Comparison of ENCODE assay signal across 24 cellular contexts in the genomic region with DNA sequence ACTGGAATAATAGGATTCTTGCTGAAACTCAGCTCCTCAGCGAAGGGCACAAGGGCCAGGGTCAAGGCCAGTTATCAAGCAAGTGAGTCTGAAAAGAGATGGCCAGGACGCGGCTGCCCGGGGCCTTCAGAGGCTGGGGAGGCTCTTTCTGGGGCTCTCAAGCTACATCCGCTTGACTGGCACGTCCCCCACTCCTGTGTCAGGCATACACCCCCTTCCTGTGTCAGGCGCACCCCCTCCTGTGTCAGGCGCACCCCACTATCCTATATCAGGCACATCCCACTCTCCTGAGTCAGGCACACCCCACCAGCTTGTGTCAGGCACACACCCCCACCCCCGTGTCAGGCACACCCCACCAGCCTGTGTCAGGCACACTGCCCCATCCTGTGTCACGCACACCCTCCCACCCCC.
"Had no signal": no experiment of that assay in that cellular context is flagged by ENCODE, and none has a peak within 500 bp of the region (broad histone marks: within the 10 kb centered on the region; RNA-seq: fewer than 3 reads in every experiment).

No MANE protein-coding gene starts in this region.

- H3K4me3 ChIP-seq: gastroesophageal sphincter, heart right ventricle, left ventricle myocardium inferior, ovary, psoas muscle had no signal

- FAIRE-seq: bronchial epithelial cell, small intestine had no signal

- H3K9me3 ChIP-seq: gastroesophageal sphincter, left ventricle myocardium inferior, neutrophil, ovary, psoas muscle had no signal

- H3K27ac ChIP-seq: epithelial cell of prostate, heart right ventricle, left ventricle myocardium inferior, neutrophil, ovary, psoas muscle had no signal

- H3K27me3 ChIP-seq: neutrophil, ovary had no signal

- H3K4me1 ChIP-seq: gastroesophageal sphincter, psoas muscle had no signal

- DNase-seq: activated CD4-positive, alpha-beta memory T cell treated with anti-CD3 and anti-CD28 coated beads, Interleukin-2, amount 10 ng/mL, durations not matched to agents 7 days and 5 days; activated CD4-positive, alpha-beta T cell treated with anti-CD3 and anti-CD28 coated beads, Interleukin-2, amount 10 ng/mL, durations not matched to agents 24 days and 14 days; activated gamma-delta T cell; activated T-cell treated with anti-CD3 and anti-CD28 coated beads, Interleukin-2, amount 50 U/mL, for 72 hours; amniotic stem cell; cerebellar nuclear complex; heart right ventricle; immature natural killer cell; kidney glomerular epithelial cell; left ventricle myocardium inferior; midbrain; psoas muscle; right cardiac atrium; small intestine; stimulated activated CD4-positive, alpha-beta T cell treated with anti-CD3 and anti-CD28 coated beads, Interleukin-15, amount 100 ng/mL, for 24 hours; stimulated activated naive B cell treated with anti-CD40 and anti-IgM and Interleukin-4, amounts not matched to agents 10 μg/mL and 1 μg/mL and 100 μg/mL, for 72 hours; T1000 had no signal

- H3K27ac Mint-ChIP-seq: activated CD4-positive, alpha-beta memory T cell treated with anti-CD3 and anti-CD28 coated beads, Interleukin-2, amount 10 ng/mL, durations not matched to agents 7 days and 5 days; activated CD4-positive, alpha-beta T cell treated with anti-CD3 and anti-CD28 coated beads, Interleukin-2, amount 10 ng/mL, durations not matched to agents 24 days and 14 days; activated naive CD8-positive, alpha-beta T cell; activated T-cell treated with anti-CD3 and anti-CD28 coated beads, Interleukin-2, amount 50 U/mL, for 72 hours; immature natural killer cell; nephron; stimulated activated naive B cell treated with anti-CD40 and anti-IgM and Interleukin-4, amounts not matched to agents 10 μg/mL and 1 μg/mL and 100 μg/mL, for 72 hours had no signal

- H3K27me3 Mint-ChIP-seq: activated CD4-positive, alpha-beta memory T cell treated with anti-CD3 and anti-CD28 coated beads, Interleukin-2, amount 10 ng/mL, durations not matched to agents 7 days and 5 days; activated naive CD8-positive, alpha-beta T cell had no signal

- H3K9me3 Mint-ChIP-seq: immature natural killer cell; stimulated activated naive B cell treated with anti-CD40 and anti-IgM and Interleukin-4, amounts not matched to agents 10 μg/mL and 1 μg/mL and 100 μg/mL, for 72 hours had no signal

- H3K36me3 ChIP-seq: gastroesophageal sphincter, heart right ventricle, left ventricle myocardium inferior, neutrophil, ovary had no signal

- H3K4me1 Mint-ChIP-seq: nephron had no signal

- ATAC-seq: activated T-cell treated with anti-CD3 and anti-CD28 coated beads, Interleukin-2, amount 50 U/mL, for 72 hours; gastroesophageal sphincter; psoas muscle; stimulated activated naive B cell treated with anti-CD40 and anti-IgM and Interleukin-4, amounts not matched to agents 10 μg/mL and 1 μg/mL and 100 μg/mL, for 72 hours had no signal

- H3K36me3 Mint-ChIP-seq: activated naive CD8-positive, alpha-beta T cell; immature natural killer cell; stimulated activated naive B cell treated with anti-CD40 and anti-IgM and Interleukin-4, amounts not matched to agents 10 μg/mL and 1 μg/mL and 100 μg/mL, for 72 hours had no signal

- H3K4me3 Mint-ChIP-seq: activated CD4-positive, alpha-beta memory T cell treated with anti-CD3 and anti-CD28 coated beads, Interleukin-2, amount 10 ng/mL, durations not matched to agents 7 days and 5 days; activated CD4-positive, alpha-beta T cell treated with anti-CD3 and anti-CD28 coated beads, Interleukin-2, amount 10 ng/mL, durations not matched to agents 24 days and 14 days; activated naive CD8-positive, alpha-beta T cell; activated T-cell treated with anti-CD3 and anti-CD28 coated beads, Interleukin-2, amount 50 U/mL, for 72 hours; immature natural killer cell; nephron; stimulated activated naive B cell treated with anti-CD40 and anti-IgM and Interleukin-4, amounts not matched to agents 10 μg/mL and 1 μg/mL and 100 μg/mL, for 72 hours had no signal
